ENCODE assay signal across 35 cellular contexts in the genomic region with DNA sequence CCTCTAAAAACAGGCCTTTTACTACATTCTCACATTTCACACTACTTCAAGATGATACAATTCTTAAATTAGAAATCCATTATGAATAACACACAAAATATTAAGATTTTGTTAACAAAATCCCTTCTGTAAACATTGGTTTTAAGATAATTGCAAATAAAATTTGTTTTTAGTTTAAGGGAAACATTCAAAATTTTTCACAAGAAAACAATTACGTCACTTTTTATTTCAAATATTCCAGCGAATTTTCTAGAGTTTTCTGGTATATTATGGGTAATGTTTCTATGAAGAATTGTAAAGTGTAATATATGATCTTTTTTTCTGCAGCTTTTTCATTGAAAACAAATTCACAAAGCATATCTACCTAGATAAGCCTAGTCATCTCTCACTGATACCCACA. TPM values are rescaled to one million over a fixed set of nuclear protein-coding genes. Genes with fewer than 3 reads are reported as not detected.
"Had no signal": no experiment of that assay in that cellular context is flagged by ENCODE, and none has a peak within 500 bp of the region (broad histone marks: within the 10 kb centered on the region; RNA-seq: fewer than 3 reads in every experiment).

No MANE protein-coding gene starts in this region.

- H3K79me2 ChIP-seq: hepatocyte had no signal

- H3K27me3 ChIP-seq: upper lobe of left lung, vagina had no signal

- H3K4me3 ChIP-seq: esophagus squamous epithelium, hepatocyte, thyroid gland, upper lobe of left lung, vagina had no signal

- H3K36me3 ChIP-seq: esophagus squamous epithelium, thyroid gland, upper lobe of left lung, vagina, WERI-Rb-1 had no signal

- ATAC-seq: activated CD4-positive, CD25-positive, alpha-beta regulatory T cell treated with anti-CD3 and anti-CD28 coated beads, Interleukin-2, amount 50 U/mL, for 24 hours; left cardiac atrium; left ventricle myocardium superior; naive thymus-derived CD4-positive, alpha-beta T cell; sciatic nerve; stimulated activated effector memory CD8-positive, alpha-beta T cell treated with anti-CD3 and anti-CD28 coated beads, Interleukin-12 subunit alpha, Interleukin-12 subunit beta, amount 100 ng/mL, for 72 hours; T-helper 17 cell had no signal

- FAIRE-seq: astrocyte, endometrium, keratinocyte, small intestine had no signal

- H3K27ac ChIP-seq: epithelial cell of prostate, esophagus squamous epithelium, hepatocyte, thyroid gland, upper lobe of left lung, vagina, WERI-Rb-1 had no signal

- H3K4me2 ChIP-seq: hepatocyte had no signal

- H2AFZ ChIP-seq: hepatocyte had no signal

- H3K9me3 ChIP-seq: esophagus squamous epithelium, thyroid gland, upper lobe of left lung, vagina had no signal

- DNase-seq: activated CD4-positive, alpha-beta memory T cell treated with anti-CD3 and anti-CD28 coated beads for 36 hours; activated CD4-positive, alpha-beta T cell treated with anti-CD3 and anti-CD28 coated beads for 48 hours; activated CD8-positive, alpha-beta memory T cell treated with anti-CD3 and anti-CD28 coated beads, Interleukin-2, amount 50 U/mL, for 4 hours; activated gamma-delta T cell; activated naive CD4-positive, alpha-beta T cell treated with anti-CD3 and anti-CD28 coated beads, Interleukin-2, amount 10 ng/mL, durations not matched to agents 7 days and 5 days; activated naive CD8-positive, alpha-beta T cell treated with anti-CD3 and anti-CD28 coated beads, Interleukin-2, amount 10 ng/mL, durations not matched to agents 7 days and 5 days; activated T-cell treated with anti-CD3 and anti-CD28 coated beads, Interleukin-2, amount 50 U/mL, for 24 hours; central memory CD4-positive, alpha-beta T cell; dermis blood vessel endothelial cell; effector CD8-positive, alpha-beta T cell; esophagus squamous epithelium; foreskin melanocyte; glutamatergic neuron; left cardiac atrium; left ventricle myocardium superior; naive thymus-derived CD4-positive, alpha-beta T cell; small intestine; stimulated activated CD4-positive, alpha-beta T cell treated with anti-CD3 and anti-CD28 coated beads, Interleukin-4, amount 100 ng/mL, for 24 hours; T-helper 17 cell; T1000; thyroid gland; upper lobe of left lung; WERI-Rb-1 had no signal

- H3K4me1 ChIP-seq: esophagus squamous epithelium, upper lobe of left lung, vagina had no signal

RNA-seq across cellular contexts. Expression of a gene that starts 5.9 kb away (rescaled TPM):
- total RNA-seq: activated CD4-positive, alpha-beta memory T cell treated with anti-CD3 and anti-CD28 coated beads for 36 hours; activated CD8-positive, alpha-beta memory T cell treated with anti-CD3 and anti-CD28 coated beads for 36 hours; activated naive CD8-positive, alpha-beta T cell treated with anti-CD3 and anti-CD28 coated beads, Interleukin-2, amount 10 ng/mL, durations not matched to agents 7 days and 5 days; dermis blood vessel endothelial cell; esophagus squamous epithelium; hepatocyte; left cardiac atrium; left ventricle myocardium superior; lung microvascular endothelial cell; naive thymus-derived CD4-positive, alpha-beta T cell; subcutaneous adipose tissue; T-helper 17 cell; thyroid gland; upper lobe of left lung; vagina had no signal
- polyA plus RNA-seq: keratinocyte; naive thymus-derived CD4-positive, alpha-beta T cell had no signal
